In genomic region chr7:135929249-135929648, GRCh38 we compare ENCODE assay signal across 19 cellular contexts. TPM values are rescaled to one million over a fixed set of nuclear protein-coding genes. Genes with fewer than 3 reads are reported as not detected.
DNase-seq lines count a peak whose midpoint lies in the region; ATAC-seq and TF ChIP-seq lines count a peak whose summit lies in the region.
"Had no signal": no experiment of that assay in that cellular context is flagged by ENCODE, and none has a peak within 500 bp of the region (broad histone marks: within the 10 kb centered on the region; RNA-seq: fewer than 3 reads in every experiment).

No MANE protein-coding gene starts in this region.

- peak overlapping the region; percentile 11; the same call in 1 of the 2 replicates for H3K4me3 ChIP-seq in BE2C (ENCODE audit: low read depth, low read length)
- H3K4me3 ChIP-seq in ectodermal cell (ENCODE audit: insufficient read depth, low read depth, low read length) = no peak overlapping the region
- H3K4me3 ChIP-seq: neural progenitor cell, tibial artery had no signal

- intact Hi-C loops in natural killer cell (cut with micrococcal nuclease) = no loop called here

- H3K36me3 Mint-ChIP-seq in natural killer cell = peaks cover 7% of the 10 kb centered on the region

- H3K27me3 ChIP-seq in BE2C (no peaks in the 10 kb centered on the region), ectodermal cell (ENCODE audit: control insufficient read depth, insufficient read depth, low read length, poor library complexity, severe bottlenecking) (no peaks in the 10 kb centered on the region)
- H3K27me3 ChIP-seq: neural progenitor cell, tibial artery had no signal

- no peaks in the 10 kb centered on the region for H3K9me3 ChIP-seq in BE2C
- no peaks in the 10 kb centered on the region for H3K9me3 ChIP-seq in ectodermal cell (ENCODE audit: control insufficient read depth, low read length)
- H3K9me3 ChIP-seq: tibial artery had no signal

- no peaks in the 10 kb centered on the region for H3K9me3 Mint-ChIP-seq in natural killer cell
- H3K9me3 Mint-ChIP-seq: neural progenitor cell, T-cell had no signal

- TF ChIP-seq CTCF in BE2C (IDR thresholded peaks at IDR 0.05; ENCODE audit: low read depth, low read length) (no peak), natural killer cell (IDR thresholded peaks at IDR 0.05) (no peak)

- H3K4me3 Mint-ChIP-seq in natural killer cell = peak overlapping the region; percentile 29
- H3K4me3 Mint-ChIP-seq: neural progenitor cell, T-cell had no signal

- ATAC-seq in natural killer cell = peak; percentile 72 to 74 (median 73)
- ATAC-seq: T-cell had no signal

- H3K27me3 Mint-ChIP-seq in natural killer cell (ENCODE audit: low read depth in 2 of 2) = no peaks in the 10 kb centered on the region
- H3K27me3 Mint-ChIP-seq: T-cell had no signal

- 76 to 85% methylated on average over 2 of the region's 2 CpGs for WGBS in ectodermal cell, 2 experiments

- DNase-seq in BE2C = no peak
- peak; percentile 20 for DNase-seq in ELF-1 (ENCODE audit: low read depth, low spot score)
- no peak for DNase-seq in natural killer cell
- DNase-seq in NCI-H1930 (lab: John Stamatoyannopoulos, UW) = no peak
- no peak for DNase-seq in DMS153 (lab: John Stamatoyannopoulos, UW)
- DNase-seq in NCI-H146 treated with DMSO at 0.1 percent for 48 hours (lab: John Stamatoyannopoulos, UW; ENCODE audit: unreplicated experiment) = no peak
- DNase-seq: activated CD4-positive, alpha-beta T cell treated with anti-CD3 and anti-CD28 coated beads, Interleukin-2, amount 50 U/mL, for 1 hour; activated naive CD4-positive, alpha-beta T cell treated with Interleukin-2 at 50 U/mL for 16 hours; AML-193; aorta; COR-L47; effector memory CD4-positive, alpha-beta T cell; midbrain; NCI-H2081; NCI-H510A; T-cell; tibial artery had no signal

- H3K27ac Mint-ChIP-seq in natural killer cell = peak overlapping the region; percentile 66 to 78
- H3K27ac Mint-ChIP-seq: neural progenitor cell had no signal

- H3K36me3 ChIP-seq in BE2C (no peaks in the 10 kb centered on the region; the same call in 1 of the 2 replicates), ectodermal cell (ENCODE audit: control insufficient read depth, insufficient read depth, low read length) (no peaks in the 10 kb centered on the region)
- H3K36me3 ChIP-seq: neural progenitor cell had no signal

- H3K4me1 Mint-ChIP-seq in natural killer cell = peaks cover 71 to 74% of the 10 kb centered on the region in 2 donors

- H3K4me1 ChIP-seq in BE2C (peaks cover 21% of the 10 kb centered on the region), ectodermal cell (ENCODE audit: control insufficient read depth, insufficient read depth, low read length) (peaks cover 24% of the 10 kb centered on the region)

- peak overlapping the region; percentile 67 for H3K27ac ChIP-seq in ectodermal cell (ENCODE audit: insufficient read depth, low read depth, low read length, poor library complexity, severe bottlenecking)
- H3K27ac ChIP-seq: neural progenitor cell, tibial artery had no signal

RNA-seq across cellular contexts. Expression of gene MTPN, which starts 47.9 kb away (rescaled TPM):
- polyA plus RNA-seq in BE2C (2012; ENCODE audit: insufficient read depth, insufficient read length, low read depth) = 110 TPM
- 148 TPM for polyA plus RNA-seq in ectodermal cell (2013, experiment 1 of 4)
- polyA plus RNA-seq in ectodermal cell (2013, experiment 2 of 4) = 160 TPM
- 121 TPM for polyA plus RNA-seq in ectodermal cell (2013, experiment 3 of 4)
- 128 TPM for polyA plus RNA-seq in ectodermal cell (2013, experiment 4 of 4)
- 100 to 1,000 TPM; 161 to 170 (median 165) TPM for total RNA-seq in natural killer cell
